Comparison of ENCODE assay signal across 8 cellular contexts in the genomic region with DNA sequence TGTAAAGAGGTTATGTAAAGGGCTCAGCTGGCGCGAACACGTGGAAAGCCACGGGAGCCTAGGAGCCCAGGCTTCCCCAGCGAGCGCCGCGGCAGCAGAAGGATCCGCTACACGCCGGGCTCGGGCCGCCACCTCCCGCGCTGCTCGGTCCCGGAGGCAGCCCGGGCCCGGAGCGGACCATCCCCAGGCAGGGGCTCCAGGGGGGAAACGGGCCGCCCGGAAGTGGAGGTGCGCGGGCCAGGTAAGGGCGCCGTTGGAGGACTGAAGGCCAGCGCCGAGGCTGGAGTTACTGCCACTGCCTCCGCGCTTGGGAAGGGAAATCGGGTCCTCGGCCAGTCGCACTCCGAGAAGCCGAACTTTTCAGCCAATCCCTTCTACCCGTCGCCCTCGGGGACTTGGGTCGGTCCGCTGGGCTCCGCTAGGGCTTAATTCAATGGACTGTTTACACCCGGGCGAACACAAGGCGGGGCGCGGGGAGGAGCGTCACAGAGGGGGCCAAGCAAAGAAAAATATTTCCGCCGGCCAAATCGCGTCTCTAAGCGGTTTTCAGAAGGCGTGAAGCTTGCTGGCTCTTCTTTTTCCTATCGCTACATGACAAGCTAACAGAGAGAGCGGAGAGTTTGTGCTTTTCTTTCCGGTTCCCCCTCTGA.
DNase-seq lines count a peak whose midpoint lies in the region; ATAC-seq and TF ChIP-seq lines count a peak whose summit lies in the region.

No MANE protein-coding gene starts in this region.

- TF ChIP-seq POLR2A in GM19099 (IDR thresholded peaks at IDR 0.05; ENCODE audit: extremely low read depth, insufficient read length, low read depth): peak; percentile 80

- peak; percentile 81 for ATAC-seq in HG03354 (IDR thresholded peaks at IDR 0.05; ENCODE audit: poor library complexity, severe bottlenecking, unreplicated experiment)

- DNase-seq in AML-193 (lab: John Stamatoyannopoulos, UW): peak; percentile 83 to 88
- peak; percentile 97 for DNase-seq in NCI-H345 treated with DMSO at 0.1 percent for 48 hours (lab: John Stamatoyannopoulos, UW; ENCODE audit: unreplicated experiment)
- DNase-seq in activated CD4-positive, CD25-positive, alpha-beta regulatory T cell treated with anti-CD3 and anti-CD28 coated beads, Interleukin-2, amount 50 U/mL, for 16 hours (ENCODE audit: low read depth, low spot score): peak; percentile 79
- DNase-seq in central memory CD4-positive, alpha-beta T cell: peak; percentile 91
- peak; percentile 94 for DNase-seq in iris pigment epithelial cell (ENCODE audit: low read depth)
- DNase-seq in stimulated activated CD4-positive, alpha-beta T cell treated with anti-CD3 and anti-CD28 coated beads, Interleukin-12 subunit alpha, Interleukin-12 subunit beta, amount 100 ng/mL, for 24 hours (ENCODE audit: low read depth in 2 of 2): peak; percentile 79 to 82

Comparison
In these comparisons a context has a peak if more than half of its experiments do, and no peak if none do; other contexts are left out.
1. Peak in every context shown above with its lines: DNase-seq and ATAC-seq.